ENCODE assay signal across 8 cellular contexts in genomic region chr3:107574650-107575049, GRCh38.
DNase-seq lines count a peak whose midpoint lies in the region; ATAC-seq, FAIRE-seq and TF ChIP-seq lines count a peak whose summit lies in the region.

No MANE protein-coding gene starts in this region.

- H3K4me3 ChIP-seq in choroid plexus epithelial cell (ENCODE audit: low read depth, low read length), result no peak overlapping the region

- TF ChIP-seq POLR2A in H54 (IDR thresholded peaks at IDR 0.05; ENCODE audit: low read depth, low read length), result no peak

- peak; percentile 60 for FAIRE-seq in H54 (lab: Jason Lieb, UNC)

- ATAC-seq in GM21786 (IDR thresholded peaks at IDR 0.05; ENCODE audit: unreplicated experiment), result no peak
- ATAC-seq in HG03439 (IDR thresholded peaks at IDR 0.05; ENCODE audit: unreplicated experiment), result no peak

- DNase-seq in GF-D8 (lab: John Stamatoyannopoulos, UW) (peak; percentile 11), H54 (ENCODE audit: insufficient read length, low spot score) (peak; percentile 3), NCI-H146 treated with DMSO at 0.1 percent for 48 hours (lab: John Stamatoyannopoulos, UW; ENCODE audit: unreplicated experiment) (peak; percentile 35), choroid plexus epithelial cell (ENCODE audit: low read depth) (peak; percentile 75), medulla oblongata (ENCODE audit: extremely low spot score) (peak; percentile 72), activated gamma-delta T cell (lab: John Stamatoyannopoulos, UW) (no peak)

- TF ChIP-seq CTCF in choroid plexus epithelial cell (conservative IDR thresholded peaks at IDR 0.05; ENCODE audit: low read depth, low read length), result peak; percentile 68
